Comparison of ENCODE assay signal across 20 cellular contexts in genomic region chr13:93922063-93922462, GRCh38.
"Had no signal": no experiment of that assay in that cellular context is flagged by ENCODE, and none has a peak within 500 bp of the region (broad histone marks: within the 10 kb centered on the region; RNA-seq: fewer than 3 reads in every experiment).

No MANE protein-coding gene starts in this region.

- DNase-seq: activated CD4-positive, CD25-positive, alpha-beta regulatory T cell treated with anti-CD3 and anti-CD28 coated beads, Interleukin-2, amount 50 U/mL, for 72 hours; activated CD8-positive, alpha-beta memory T cell treated with anti-CD3 and anti-CD28 coated beads for 24 hours; activated CD8-positive, alpha-beta memory T cell treated with anti-CD3 and anti-CD28 coated beads, Interleukin-2, amount 50 U/mL, for 48 hours; activated effector memory CD4-positive, alpha-beta T cell treated with anti-CD3 and anti-CD28 coated beads, Interleukin-2, amount 50 U/mL, for 16 hours; activated naive CD4-positive, alpha-beta T cell treated with anti-CD3 and anti-CD28 coated beads, Interleukin-2, amount 50 U/mL, for 16 hours; activated T-cell treated with anti-CD3 and anti-CD28 coated beads, Interleukin-2, amount 50 U/mL, for 48 hours; cerebellar nuclear complex; effector CD8-positive, alpha-beta T cell; foreskin keratinocyte; glutamatergic neuron; lower lobe of right lung; natural killer cell; ovary; psoas muscle; right cardiac atrium; stimulated activated naive CD8-positive, alpha-beta T cell treated with anti-CD3 and anti-CD28 coated beads, Interleukin-15, amount 100 ng/mL, for 72 hours; T1000; trophoblast cell had no signal

- H3K36me3 ChIP-seq: ascending aorta, lower lobe of right lung, ovary, vagina had no signal

- ATAC-seq: foreskin keratinocyte; lower lobe of right lung; natural killer cell; psoas muscle; right cardiac atrium; stimulated activated naive CD8-positive, alpha-beta T cell treated with anti-CD3 and anti-CD28 coated beads, Interleukin-15, amount 100 ng/mL, for 72 hours had no signal

- H3K27me3 ChIP-seq: ascending aorta, foreskin keratinocyte, ovary, vagina had no signal

- H3K27ac ChIP-seq: ascending aorta, foreskin keratinocyte, lower lobe of right lung, ovary, psoas muscle, vagina had no signal

- H3K4me1 ChIP-seq: foreskin keratinocyte, lower lobe of right lung, psoas muscle, vagina had no signal

- H3K4me3 ChIP-seq: ascending aorta, lower lobe of right lung, ovary, psoas muscle, vagina had no signal

- H3K36me3 Mint-ChIP-seq: natural killer cell had no signal

- H3K4me3 Mint-ChIP-seq: natural killer cell; stimulated activated naive CD8-positive, alpha-beta T cell treated with anti-CD3 and anti-CD28 coated beads, Interleukin-15, amount 100 ng/mL, for 72 hours had no signal

- H3K4me1 Mint-ChIP-seq: natural killer cell; stimulated activated naive CD8-positive, alpha-beta T cell treated with anti-CD3 and anti-CD28 coated beads, Interleukin-15, amount 100 ng/mL, for 72 hours had no signal

- H3K27me3 Mint-ChIP-seq: stimulated activated naive CD8-positive, alpha-beta T cell treated with anti-CD3 and anti-CD28 coated beads, Interleukin-15, amount 100 ng/mL, for 72 hours had no signal

- H3K27ac Mint-ChIP-seq: natural killer cell; stimulated activated naive CD8-positive, alpha-beta T cell treated with anti-CD3 and anti-CD28 coated beads, Interleukin-15, amount 100 ng/mL, for 72 hours had no signal
